In the genomic region with DNA sequence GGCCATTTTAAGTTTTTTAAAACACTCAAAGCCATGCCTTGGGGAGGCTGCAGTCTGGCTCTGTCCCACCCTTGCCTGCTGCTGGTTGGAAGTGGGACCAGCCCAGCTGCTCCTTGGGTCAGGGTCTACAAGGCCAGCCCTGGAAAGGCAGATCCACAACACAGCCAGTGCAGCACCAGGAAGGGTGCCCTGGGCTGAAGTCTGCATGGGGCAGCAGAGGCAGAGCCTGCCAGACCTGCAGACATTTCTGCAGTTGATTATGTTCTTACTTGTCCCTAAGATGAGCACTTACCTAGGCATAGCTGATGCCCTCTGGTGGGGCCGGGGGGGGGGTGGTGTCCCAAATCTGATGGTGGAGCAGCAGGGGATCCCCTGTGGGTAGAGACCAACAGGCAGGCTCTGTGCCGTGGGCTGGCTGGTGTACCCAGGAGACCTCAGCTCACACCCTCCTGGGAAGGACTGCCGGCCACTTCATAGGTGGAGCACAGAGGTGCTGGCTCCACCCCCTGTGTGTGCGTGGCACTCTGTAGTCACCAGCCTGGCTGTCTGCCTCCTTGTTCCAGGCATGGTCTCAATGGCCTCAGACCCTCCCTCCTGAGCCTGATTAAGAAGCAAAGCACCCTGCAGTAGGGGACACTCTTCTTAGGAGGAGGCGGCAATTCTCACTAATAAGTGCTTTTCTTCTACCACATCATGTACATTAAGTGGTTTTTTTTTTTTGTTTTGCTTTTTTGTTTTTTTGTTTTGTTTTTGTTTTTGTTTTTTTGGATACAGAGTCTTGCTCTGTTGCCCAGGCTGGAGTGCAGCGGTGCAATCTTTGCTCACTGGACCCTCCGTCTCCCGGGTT, we compare ENCODE assay signal across 11 cellular contexts.
A peak's percentile ranks its signal among the peaks of the same experiment; 100 is the strongest.
DNase-seq lines count a peak whose midpoint lies in the region; ATAC-seq and TF ChIP-seq lines count a peak whose summit lies in the region.
"Had no signal": no experiment of that assay in that cellular context is flagged by ENCODE, and none has a peak within 500 bp of the region (broad histone marks: within the 10 kb centered on the region; RNA-seq: fewer than 3 reads in every experiment).

No MANE protein-coding gene starts in this region.

- no peaks in the 10 kb centered on the region for H3K9me3 ChIP-seq in aorta (ENCODE audit: control insufficient read depth, low read length)
- H3K9me3 ChIP-seq: neutrophil had no signal

- no peaks in the 10 kb centered on the region for H3K9me3 Mint-ChIP-seq in osteocyte (ENCODE audit: unreplicated experiment)

- DNase-seq in left kidney (ENCODE audit: low read depth, low spot score) (peak; percentile 37), osteocyte (ENCODE audit: extremely low spot score, unreplicated experiment) (no peak), COLO829 (ENCODE audit: low spot score) (no peak), aorta (no peak)
- DNase-seq in effector CD4-positive, alpha-beta T cell, result no peak

- peaks cover 8% of the 10 kb centered on the region for H3K27me3 Mint-ChIP-seq in osteocyte (ENCODE audit: unreplicated experiment)
- H3K27me3 Mint-ChIP-seq: brain had no signal

- 68 to 71% methylated on average over 8 of the region's 8 CpGs for WGBS in aorta, 2 donors

- TF ChIP-seq CTCF in osteocyte (IDR thresholded peaks at IDR 0.05), result no peak

- intact Hi-C loops in aorta (cut with DNase I), result loop anchor here in 1 of 2 donors (10.0 kb wide), 1 partner anchor 96 kb away; the partner anchor contains the start of gene KLF13

- no peak overlapping the region for H3K27ac Mint-ChIP-seq in osteocyte (ENCODE audit: unreplicated experiment)
- H3K27ac Mint-ChIP-seq: brain had no signal

- no peak overlapping the region for H3K4me3 Mint-ChIP-seq in osteocyte (ENCODE audit: unreplicated experiment)
- H3K4me3 Mint-ChIP-seq: brain had no signal

- peaks cover 9% of the 10 kb centered on the region for H3K4me1 Mint-ChIP-seq in osteocyte (ENCODE audit: unreplicated experiment)

- no peaks in the 10 kb centered on the region for H3K27me3 ChIP-seq in aorta (ENCODE audit: control insufficient read depth in 1 of 2, insufficient read depth in 2 of 2, low read length in 1 of 2)
- H3K27me3 ChIP-seq: neutrophil had no signal

- no peaks in the 10 kb centered on the region for H3K36me3 Mint-ChIP-seq in osteocyte (ENCODE audit: unreplicated experiment)
- H3K36me3 Mint-ChIP-seq: brain had no signal

- peak; percentile 39 for ATAC-seq in GM18499 (IDR thresholded peaks at IDR 0.05; ENCODE audit: insufficient read depth, unreplicated experiment)
- peak; percentile 58 for ATAC-seq in GM21381 (IDR thresholded peaks at IDR 0.05; ENCODE audit: unreplicated experiment)
- ATAC-seq in HG03457 (IDR thresholded peaks at IDR 0.05; ENCODE audit: unreplicated experiment), result peak; percentile 53
- ATAC-seq in aorta (ENCODE audit: low FRiP score), result no peak
- ATAC-seq: K562 had no signal

- H3K36me3 ChIP-seq in aorta (ENCODE audit: control insufficient read depth in 1 of 2, insufficient read depth in 2 of 2, low read length in 1 of 2), result no peaks in the 10 kb centered on the region
- H3K36me3 ChIP-seq: neutrophil had no signal

- H3K4me1 ChIP-seq in aorta (ENCODE audit: control insufficient read depth in 1 of 2, insufficient read depth in 2 of 2, low read length in 2 of 2), result no peaks in the 10 kb centered on the region

- H3K4me3 ChIP-seq in aorta (ENCODE audit: low read length in 2 of 2), result no peak overlapping the region
- H3K4me3 ChIP-seq: K562 had no signal

- no peak overlapping the region for H3K27ac ChIP-seq in aorta (ENCODE audit: low read depth in 1 of 2, low read length in 2 of 2)
- H3K27ac ChIP-seq: neutrophil had no signal
